ENCODE assay signal across 11 cellular contexts in the genomic region with DNA sequence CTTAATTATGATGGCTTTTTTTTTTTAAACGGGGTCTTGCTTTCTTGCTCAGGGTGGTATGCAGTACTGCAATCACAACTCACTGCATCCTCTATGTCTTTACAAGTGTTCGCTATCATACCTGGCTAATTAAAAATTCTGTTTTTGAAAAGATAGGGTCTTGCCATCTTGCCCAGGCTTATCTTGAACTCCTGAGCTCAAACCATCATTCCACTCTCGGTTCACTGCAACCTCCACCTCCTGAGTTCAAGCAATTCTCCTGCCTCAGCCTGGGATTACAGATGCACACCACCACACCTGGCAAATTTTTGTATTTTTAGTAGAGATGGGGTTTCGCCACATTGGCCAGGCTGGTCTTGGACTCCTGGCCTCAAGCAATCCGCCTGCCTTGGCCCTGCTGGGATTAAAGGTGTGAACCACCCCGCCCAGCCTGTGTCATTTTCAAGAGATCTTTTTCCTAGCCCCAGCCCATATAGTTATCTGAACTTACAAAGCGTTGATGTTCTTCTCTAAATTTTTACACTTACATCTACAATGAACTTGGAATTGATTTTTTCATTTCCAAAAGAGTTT. TPM values are rescaled to one million over a fixed set of nuclear protein-coding genes. Genes with fewer than 3 reads are reported as not detected.
DNase-seq lines count a peak whose midpoint lies in the region; ATAC-seq, FAIRE-seq and TF ChIP-seq lines count a peak whose summit lies in the region.
"Had no signal": no experiment of that assay in that cellular context is flagged by ENCODE, and none has a peak within 500 bp of the region (broad histone marks: within the 10 kb centered on the region; RNA-seq: fewer than 3 reads in every experiment).

No MANE protein-coding gene starts in this region.

- H3K4me1 Mint-ChIP-seq in GM23338: peaks cover 57% of the 10 kb centered on the region
- peaks cover 63% of the 10 kb centered on the region for H3K4me1 Mint-ChIP-seq in activated CD8-positive, alpha-beta T cell treated with anti-CD3 and anti-CD28 coated beads, Interleukin-2, amount 10 ng/mL, durations not matched to agents 7 days and 5 days (ENCODE audit: low read depth)
- peaks cover 43% of the 10 kb centered on the region for H3K4me1 Mint-ChIP-seq in memory B cell

- H3K4me2 ChIP-seq in BLaER1 (peak overlapping the region; percentile 94), GM23338 (peak overlapping the region; percentile 83)

- H3K36me3 ChIP-seq in BLaER1 (peaks cover 35% of the 10 kb centered on the region), GM23338 (ENCODE audit: insufficient read depth) (0 out of 2 replicates have a peak, but pooled peaks cover 8% of the 10 kb centered on the region)

- DNase-seq in GM23338 (ENCODE audit: low spot score): no peak
- no peak for DNase-seq in activated CD8-positive, alpha-beta T cell treated with anti-CD3 and anti-CD28 coated beads, Interleukin-2, amount 10 ng/mL, durations not matched to agents 7 days and 5 days
- no peak for DNase-seq in memory B cell (ENCODE audit: low spot score in 2 of 2)
- no peak for DNase-seq in posterior cingulate gyrus
- DNase-seq in left cardiac atrium: no peak
- no peak for DNase-seq in RCC 7860 (ENCODE audit: low spot score)
- DNase-seq: DMS 273 treated with DMSO at 0.1 percent for 48 hours, KBM-7 had no signal

- H3K27ac ChIP-seq in BLaER1 (no peak overlapping the region), GM23338 (ENCODE audit: low read depth) (peak overlapping the region; percentile 82)

- H3K27me3 Mint-ChIP-seq in GM23338 (ENCODE audit: insufficient read depth, low read depth, poor library complexity) (peaks cover 22% of the 10 kb centered on the region), memory B cell (no peaks in the 10 kb centered on the region)
- no peaks in the 10 kb centered on the region for H3K27me3 Mint-ChIP-seq in activated CD8-positive, alpha-beta T cell treated with anti-CD3 and anti-CD28 coated beads, Interleukin-2, amount 10 ng/mL, durations not matched to agents 7 days and 5 days (ENCODE audit: low read depth)

- H3K9me3 ChIP-seq in BLaER1: no peaks in the 10 kb centered on the region

- peaks cover 100% of the 10 kb centered on the region for H3K79me2 ChIP-seq in GM23338 (replicated peaks; ENCODE audit: insufficient read depth)

- intact Hi-C loops in posterior cingulate gyrus (cut with DNase I): no loop called here
- intact Hi-C loops in left cardiac atrium (cut with DNase I): no loop called here

- POLR2A ChIA-PET in activated CD8-positive, alpha-beta T cell treated with anti-CD3 and anti-CD28 coated beads, Interleukin-2, amount 10 ng/mL, durations not matched to agents 7 days and 5 days (lab: Charles Lee): interaction anchor here (1.6 to 8.3 kb wide), 3 partner anchors 6 to 51 kb away, joined by 6 to 179 read pairs (median 7); no protein-coding TSS in a partner anchor

- H3K9me2 ChIP-seq in GM23338 (ENCODE audit: insufficient read depth): no peaks in the 10 kb centered on the region

- no peak for TF ChIP-seq CTCF in GM23338 (conservative IDR thresholded peaks at IDR 0.05; ENCODE audit: low read depth in 2 of 2)

- H3K4me1 ChIP-seq in BLaER1: peaks cover 85% of the 10 kb centered on the region
- H3K4me1 ChIP-seq in GM23338 (ENCODE audit: insufficient read depth): peaks cover 59% of the 10 kb centered on the region

- FAIRE-seq in RCC 7860 (lab: Jason Lieb, UNC): no peak

- H3K27me3 ChIP-seq in BLaER1: no peaks in the 10 kb centered on the region
- H3K27me3 ChIP-seq in GM23338 (ENCODE audit: insufficient read depth): no peaks in the 10 kb centered on the region

- H3K4me3 ChIP-seq in BLaER1: no peak overlapping the region
- peak overlapping the region; percentile 30 for H3K4me3 ChIP-seq in GM23338

- H3K9me3 Mint-ChIP-seq in GM23338 (no peaks in the 10 kb centered on the region; the same call in 2 of the 3 replicates), memory B cell (no peaks in the 10 kb centered on the region)
- H3K9me3 Mint-ChIP-seq in activated CD8-positive, alpha-beta T cell treated with anti-CD3 and anti-CD28 coated beads, Interleukin-2, amount 10 ng/mL, durations not matched to agents 7 days and 5 days (ENCODE audit: insufficient read depth): no peaks in the 10 kb centered on the region

- peak overlapping the region; percentile 60 for H3K27ac Mint-ChIP-seq in GM23338
- H3K27ac Mint-ChIP-seq in activated CD8-positive, alpha-beta T cell treated with anti-CD3 and anti-CD28 coated beads, Interleukin-2, amount 10 ng/mL, durations not matched to agents 7 days and 5 days: peak overlapping the region; percentile 80
- peak overlapping the region; percentile 74 for H3K27ac Mint-ChIP-seq in memory B cell

- H3K9ac ChIP-seq in BLaER1: no peak overlapping the region; the same call in 1 of the 2 replicates

- peaks cover 14% of the 10 kb centered on the region for H3F3A ChIP-seq in GM23338 (replicated peaks; ENCODE audit: low read depth)

- H3K4me3 Mint-ChIP-seq in GM23338 (peak overlapping the region; percentile 39), memory B cell (peak overlapping the region; percentile 37)
- H3K4me3 Mint-ChIP-seq in activated CD8-positive, alpha-beta T cell treated with anti-CD3 and anti-CD28 coated beads, Interleukin-2, amount 10 ng/mL, durations not matched to agents 7 days and 5 days: peak overlapping the region; percentile 85

- H4K20me1 ChIP-seq in BLaER1: peaks cover 98% of the 10 kb centered on the region
- peaks cover 69% of the 10 kb centered on the region for H4K20me1 ChIP-seq in GM23338 (replicated peaks; ENCODE audit: insufficient read depth)

- H3K36me3 Mint-ChIP-seq in GM23338 (ENCODE audit: low read depth) (peaks cover 43% of the 10 kb centered on the region), memory B cell (peaks cover 14% of the 10 kb centered on the region)
- peaks cover 78% of the 10 kb centered on the region for H3K36me3 Mint-ChIP-seq in activated CD8-positive, alpha-beta T cell treated with anti-CD3 and anti-CD28 coated beads, Interleukin-2, amount 10 ng/mL, durations not matched to agents 7 days and 5 days (ENCODE audit: low read depth)

- ATAC-seq in GM23338: no peak
- ATAC-seq in activated CD8-positive, alpha-beta T cell treated with anti-CD3 and anti-CD28 coated beads, Interleukin-2, amount 10 ng/mL, durations not matched to agents 7 days and 5 days: no peak
- no peak for ATAC-seq in memory B cell (ENCODE audit: low read depth)
- no peak for ATAC-seq in GM18870 (IDR thresholded peaks at IDR 0.05; ENCODE audit: unreplicated experiment)
- ATAC-seq in left cardiac atrium: no peak

- no peak overlapping the region for H2AFZ ChIP-seq in GM23338

- CTCF ChIA-PET in activated CD8-positive, alpha-beta T cell treated with anti-CD3 and anti-CD28 coated beads, Interleukin-2, amount 10 ng/mL, durations not matched to agents 7 days and 5 days (lab: Charles Lee): no interaction called here

TF ChIP-seq in GM23338, 12 proteins besides CTCF, POLR2A, EP300 and RAD21 (continues in another document):
- TF ChIP-seq, protein P1, sequence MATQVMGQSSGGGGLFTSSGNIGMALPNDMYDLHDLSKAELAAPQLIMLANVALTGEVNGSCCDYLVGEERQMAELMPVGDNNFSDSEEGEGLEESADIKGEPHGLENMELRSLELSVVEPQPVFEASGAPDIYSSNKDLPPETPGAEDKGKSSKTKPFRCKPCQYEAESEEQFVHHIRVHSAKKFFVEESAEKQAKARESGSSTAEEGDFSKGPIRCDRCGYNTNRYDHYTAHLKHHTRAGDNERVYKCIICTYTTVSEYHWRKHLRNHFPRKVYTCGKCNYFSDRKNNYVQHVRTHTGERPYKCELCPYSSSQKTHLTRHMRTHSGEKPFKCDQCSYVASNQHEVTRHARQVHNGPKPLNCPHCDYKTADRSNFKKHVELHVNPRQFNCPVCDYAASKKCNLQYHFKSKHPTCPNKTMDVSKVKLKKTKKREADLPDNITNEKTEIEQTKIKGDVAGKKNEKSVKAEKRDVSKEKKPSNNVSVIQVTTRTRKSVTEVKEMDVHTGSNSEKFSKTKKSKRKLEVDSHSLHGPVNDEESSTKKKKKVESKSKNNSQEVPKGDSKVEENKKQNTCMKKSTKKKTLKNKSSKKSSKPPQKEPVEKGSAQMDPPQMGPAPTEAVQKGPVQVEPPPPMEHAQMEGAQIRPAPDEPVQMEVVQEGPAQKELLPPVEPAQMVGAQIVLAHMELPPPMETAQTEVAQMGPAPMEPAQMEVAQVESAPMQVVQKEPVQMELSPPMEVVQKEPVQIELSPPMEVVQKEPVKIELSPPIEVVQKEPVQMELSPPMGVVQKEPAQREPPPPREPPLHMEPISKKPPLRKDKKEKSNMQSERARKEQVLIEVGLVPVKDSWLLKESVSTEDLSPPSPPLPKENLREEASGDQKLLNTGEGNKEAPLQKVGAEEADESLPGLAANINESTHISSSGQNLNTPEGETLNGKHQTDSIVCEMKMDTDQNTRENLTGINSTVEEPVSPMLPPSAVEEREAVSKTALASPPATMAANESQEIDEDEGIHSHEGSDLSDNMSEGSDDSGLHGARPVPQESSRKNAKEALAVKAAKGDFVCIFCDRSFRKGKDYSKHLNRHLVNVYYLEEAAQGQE (IDR thresholded peaks at IDR 0.05; ENCODE audit: unreplicated experiment): no peak
- TF ChIP-seq CREB1 (CRISPR knock-in tag; IDR thresholded peaks at IDR 0.05; ENCODE audit: low read depth): no peak

RNA-seq across cellular contexts. Expression of gene HNRNPF, which starts 6.0 kb away (rescaled TPM):
- total RNA-seq in GM23338 (2014; rRNA removed; shearing (Covaris generic)): 346 and 378 TPM in 2 replicates
- polyA plus RNA-seq in GM23338 (2016; fragmentation: Nextera tagmentation; extraction: Ambion mirVana): 197 and 210 TPM in 2 replicates
- total RNA-seq in activated CD8-positive, alpha-beta T cell treated with anti-CD3 and anti-CD28 coated beads, Interleukin-2, amount 10 ng/mL, durations not matched to agents 7 days and 5 days: 100 to 1,000 TPM; 512 to 515 TPM
- total RNA-seq in left cardiac atrium: 100 to 1,000 TPM in 1 of 2 donors, 10 to 100 TPM in 1; 83.6 to 107 TPM

RNA-seq across cellular contexts. Expression of gene FXYD4, which starts 31.5 kb away (rescaled TPM):
- total RNA-seq in GM23338 (2014; rRNA removed; shearing (Covaris generic)): not detected in 2 replicates
- not detected in 2 replicates for polyA plus RNA-seq in GM23338 (2016; fragmentation: Nextera tagmentation; extraction: Ambion mirVana)
- total RNA-seq in activated CD8-positive, alpha-beta T cell treated with anti-CD3 and anti-CD28 coated beads, Interleukin-2, amount 10 ng/mL, durations not matched to agents 7 days and 5 days: not detected
- not detected for total RNA-seq in left cardiac atrium
- total RNA-seq: lung microvascular endothelial cell had no signal

RNA-seq across cellular contexts. Expression of gene ZNF487, which starts 33.9 kb away (rescaled TPM):
- 1.0 and 4.6 TPM in 2 replicates for total RNA-seq in GM23338 (2014; rRNA removed; shearing (Covaris generic))
- polyA plus RNA-seq in GM23338 (2016; fragmentation: Nextera tagmentation; extraction: Ambion mirVana): 2.5 and 2.9 TPM in 2 replicates
- total RNA-seq in activated CD8-positive, alpha-beta T cell treated with anti-CD3 and anti-CD28 coated beads, Interleukin-2, amount 10 ng/mL, durations not matched to agents 7 days and 5 days: 1 to 10 TPM; 4.8 to 5.2 TPM
- total RNA-seq in left cardiac atrium: 1 to 10 TPM; 2.2 to 2.3 TPM
